Comparison of ENCODE assay signal across 21 cellular contexts in genomic region chr3:2853627-2854026, GRCh38.
"Had no signal": no experiment of that assay in that cellular context is flagged by ENCODE, and none has a peak within 500 bp of the region (broad histone marks: within the 10 kb centered on the region; RNA-seq: fewer than 3 reads in every experiment).

No MANE protein-coding gene starts in this region.

- DNase-seq: dermis blood vessel endothelial cell; dorsolateral prefrontal cortex; effector CD4-positive, alpha-beta T cell; effector memory CD4-positive, alpha-beta T cell; foreskin keratinocyte; heart left ventricle; hippocampal formation; left cardiac atrium; left lung; left ventricle myocardium superior; lower lobe of right lung; mesenchymal stem cell; mucosa of descending colon; naive B cell; naive thymus-derived CD8-positive, alpha-beta T cell had no signal

- H3K9me3 ChIP-seq: esophagus muscularis mucosa, gastroesophageal sphincter, heart left ventricle, left lung, lower lobe of right lung, mucosa of descending colon had no signal

- H3K4me1 ChIP-seq: foreskin keratinocyte, heart left ventricle, left lung, lower lobe of right lung had no signal

- H3K27ac ChIP-seq: dorsolateral prefrontal cortex, esophagus muscularis mucosa, foreskin keratinocyte, gastroesophageal sphincter, heart left ventricle, left lung, lower lobe of right lung had no signal

- FAIRE-seq: endothelial cell of umbilical vein, frontal cortex, islet of Langerhans, keratinocyte had no signal

- ATAC-seq: foreskin keratinocyte; gastroesophageal sphincter; heart left ventricle; left cardiac atrium; left lung; left ventricle myocardium superior; lower lobe of right lung; mucosa of descending colon; naive thymus-derived CD8-positive, alpha-beta T cell had no signal

- H3K27me3 ChIP-seq: dorsolateral prefrontal cortex, esophagus muscularis mucosa, foreskin keratinocyte, gastroesophageal sphincter, heart left ventricle, left lung had no signal

- H3K4me3 ChIP-seq: dorsolateral prefrontal cortex, esophagus muscularis mucosa, gastroesophageal sphincter, heart left ventricle, left lung, lower lobe of right lung, mucosa of descending colon had no signal

- H3K36me3 ChIP-seq: esophagus muscularis mucosa, gastroesophageal sphincter, heart left ventricle, left lung, lower lobe of right lung had no signal
